1 cellular context compared by ENCODE assay signal in the genomic region with DNA sequence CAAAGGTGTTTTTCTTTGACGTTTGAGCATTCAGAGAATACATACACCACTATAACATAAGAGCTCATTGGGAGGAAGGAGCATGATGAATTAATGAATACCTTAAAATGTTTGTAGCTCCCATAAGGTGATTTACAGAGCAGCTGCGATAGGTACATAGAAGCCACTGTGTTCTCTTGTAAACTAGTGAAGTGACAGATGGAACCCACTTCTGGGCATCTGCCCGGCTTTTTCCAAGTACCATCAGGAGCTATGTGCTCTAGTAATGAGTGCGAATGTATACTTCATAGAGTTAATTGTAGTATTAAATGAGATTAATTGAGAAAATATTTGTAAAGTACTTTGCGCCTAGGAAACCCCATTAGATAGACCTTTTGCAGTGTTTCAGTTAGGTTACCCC.
TF ChIP-seq lines count a peak whose summit lies in the region.

No MANE protein-coding gene starts in this region.

TF ChIP-seq in GM12878, 131 proteins besides CTCF, POLR2A, EP300 and RAD21 (continued from another document):
- TF ChIP-seq BMI1 (IDR thresholded peaks at IDR 0.05; ENCODE audit: borderline replicate concordance) = no peak
- no peak for TF ChIP-seq MTA2 (IDR thresholded peaks at IDR 0.05; ENCODE audit: low read depth)
- TF ChIP-seq, protein P1, sequence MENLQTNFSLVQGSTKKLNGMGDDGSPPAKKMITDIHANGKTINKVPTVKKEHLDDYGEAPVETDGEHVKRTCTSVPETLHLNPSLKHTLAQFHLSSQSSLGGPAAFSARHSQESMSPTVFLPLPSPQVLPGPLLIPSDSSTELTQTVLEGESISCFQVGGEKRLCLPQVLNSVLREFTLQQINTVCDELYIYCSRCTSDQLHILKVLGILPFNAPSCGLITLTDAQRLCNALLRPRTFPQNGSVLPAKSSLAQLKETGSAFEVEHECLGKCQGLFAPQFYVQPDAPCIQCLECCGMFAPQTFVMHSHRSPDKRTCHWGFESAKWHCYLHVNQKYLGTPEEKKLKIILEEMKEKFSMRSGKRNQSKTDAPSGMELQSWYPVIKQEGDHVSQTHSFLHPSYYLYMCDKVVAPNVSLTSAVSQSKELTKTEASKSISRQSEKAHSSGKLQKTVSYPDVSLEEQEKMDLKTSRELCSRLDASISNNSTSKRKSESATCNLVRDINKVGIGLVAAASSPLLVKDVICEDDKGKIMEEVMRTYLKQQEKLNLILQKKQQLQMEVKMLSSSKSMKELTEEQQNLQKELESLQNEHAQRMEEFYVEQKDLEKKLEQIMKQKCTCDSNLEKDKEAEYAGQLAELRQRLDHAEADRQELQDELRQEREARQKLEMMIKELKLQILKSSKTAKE (IDR thresholded peaks at IDR 0.05; ENCODE audit: low read depth, poor library complexity, severe bottlenecking) = no peak
- TF ChIP-seq, protein P2, sequence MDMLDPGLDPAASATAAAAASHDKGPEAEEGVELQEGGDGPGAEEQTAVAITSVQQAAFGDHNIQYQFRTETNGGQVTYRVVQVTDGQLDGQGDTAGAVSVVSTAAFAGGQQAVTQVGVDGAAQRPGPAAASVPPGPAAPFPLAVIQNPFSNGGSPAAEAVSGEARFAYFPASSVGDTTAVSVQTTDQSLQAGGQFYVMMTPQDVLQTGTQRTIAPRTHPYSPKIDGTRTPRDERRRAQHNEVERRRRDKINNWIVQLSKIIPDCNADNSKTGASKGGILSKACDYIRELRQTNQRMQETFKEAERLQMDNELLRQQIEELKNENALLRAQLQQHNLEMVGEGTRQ (IDR thresholded peaks at IDR 0.05; ENCODE audit: borderline replicate concordance, low read depth, low read length) = no peak
